ENCODE assay signal across 20 cellular contexts in genomic region chr1:61968869-61969268, GRCh38.
A peak's percentile ranks its signal among the peaks of the same experiment; 100 is the strongest.
DNase-seq lines count a peak whose midpoint lies in the region; ATAC-seq and TF ChIP-seq lines count a peak whose summit lies in the region.
"Had no signal": no experiment of that assay in that cellular context is flagged by ENCODE, and none has a peak within 500 bp of the region (broad histone marks: within the 10 kb centered on the region; RNA-seq: fewer than 3 reads in every experiment).

No MANE protein-coding gene starts in this region.

- H3K9me3 ChIP-seq in HEK293 (ENCODE audit: control insufficient read depth, insufficient read depth, low read depth, low read length): no peaks in the 10 kb centered on the region
- peaks cover 5% of the 10 kb centered on the region for H3K9me3 ChIP-seq in endodermal cell (ENCODE audit: control insufficient read depth, low read length)
- H3K9me3 ChIP-seq: A549; BLaER1 treated with 17β-estradiol and CSF1 and Interleukin-3, amounts not matched to agents 10 nM and 100 nM; Caco-2 had no signal

- DNase-seq in cerebellar cortex (ENCODE audit: low spot score) (peak; percentile 0), endodermal cell (no peak), mesothelial cell of epicardium (ENCODE audit: low spot score in 2 of 2, unreplicated experiment in 2 of 2) (no peak), midbrain (lab: John Stamatoyannopoulos, UW) (no peak)
- no peak for DNase-seq in naive thymus-derived CD8-positive, alpha-beta T cell
- DNase-seq in activated naive CD4-positive, alpha-beta T cell treated with Interleukin-2 at 50 U/mL for 16 hours: no peak
- DNase-seq: AML-193; Caco-2; Calu3; CD4-positive, alpha-beta T cell; CD8-positive, alpha-beta T cell; DMS79 treated with DMSO at 0.1 percent for 48 hours; GF-D8 had no signal

- 100% methylated on average over 1 of the region's 1 CpG; no CpG with 5 or more reads in 1 of the 2 experiments for WGBS in endodermal cell (ENCODE audit: insufficient coverage in 1 of 2, insufficient read length in 1 of 2), 2 experiments

- H3K27me3 Mint-ChIP-seq in endodermal cell (ENCODE audit: insufficient read depth): no peaks in the 10 kb centered on the region
- no peaks in the 10 kb centered on the region for H3K27me3 Mint-ChIP-seq in mesothelial cell of epicardium (ENCODE audit: low read depth)
- H3K27me3 Mint-ChIP-seq in naive thymus-derived CD8-positive, alpha-beta T cell: no peaks in the 10 kb centered on the region
- H3K27me3 Mint-ChIP-seq: B cell; CD4-positive, alpha-beta T cell had no signal

- no peak overlapping the region for H3K27ac ChIP-seq in HEK293 (ENCODE audit: extremely low read depth, low read depth, low read length)
- H3K27ac ChIP-seq in endodermal cell (ENCODE audit: low read depth, low read length): no peak overlapping the region
- H3K27ac ChIP-seq: 22Rv1; A549; BLaER1 treated with 17β-estradiol and CSF1 and Interleukin-3, amounts not matched to agents 10 nM and 100 nM; C4-2B had no signal

- H3K27ac Mint-ChIP-seq in endodermal cell: no peak overlapping the region
- peak overlapping the region; percentile 86 for H3K27ac Mint-ChIP-seq in mesothelial cell of epicardium
- no peak overlapping the region for H3K27ac Mint-ChIP-seq in naive thymus-derived CD8-positive, alpha-beta T cell
- H3K27ac Mint-ChIP-seq: B cell; CD4-positive, alpha-beta T cell; CD8-positive, alpha-beta T cell had no signal

- ATAC-seq in naive thymus-derived CD8-positive, alpha-beta T cell: no peak
- ATAC-seq in HG02798 (IDR thresholded peaks at IDR 0.05; ENCODE audit: poor library complexity, unreplicated experiment): no peak
- ATAC-seq: A549; CD8-positive, alpha-beta T cell had no signal

- peaks cover 16% of the 10 kb centered on the region for H3K36me3 Mint-ChIP-seq in endodermal cell (ENCODE audit: low read depth)
- H3K36me3 Mint-ChIP-seq in mesothelial cell of epicardium: peaks cover 17% of the 10 kb centered on the region
- H3K36me3 Mint-ChIP-seq in naive thymus-derived CD8-positive, alpha-beta T cell: peaks cover 0 to 32% (median 24%) of the 10 kb centered on the region in 3 donors

- H3K36me3 ChIP-seq in HEK293 (ENCODE audit: control insufficient read depth in 2 of 2, insufficient read depth in 1 of 2, low read length in 2 of 2) (no peaks in the 10 kb centered on the region; a peak in 1 of 3 replicates), endodermal cell (ENCODE audit: control insufficient read depth, insufficient read depth, low read length) (no peaks in the 10 kb centered on the region)
- H3K36me3 ChIP-seq: BLaER1 treated with 17β-estradiol and CSF1 and Interleukin-3, amounts not matched to agents 10 nM and 100 nM had no signal

- H3K4me3 Mint-ChIP-seq in endodermal cell (no peak overlapping the region), mesothelial cell of epicardium (no peak overlapping the region)
- no peak overlapping the region for H3K4me3 Mint-ChIP-seq in naive thymus-derived CD8-positive, alpha-beta T cell
- H3K4me3 Mint-ChIP-seq: B cell; CD4-positive, alpha-beta T cell; CD8-positive, alpha-beta T cell had no signal

- peaks cover 13% of the 10 kb centered on the region for H3K4me1 Mint-ChIP-seq in endodermal cell
- peaks cover 30% of the 10 kb centered on the region for H3K4me1 Mint-ChIP-seq in mesothelial cell of epicardium
- H3K4me1 Mint-ChIP-seq in naive thymus-derived CD8-positive, alpha-beta T cell: no peaks in the 10 kb centered on the region
- H3K4me1 Mint-ChIP-seq: B cell had no signal

- POLR2A ChIA-PET in HEK293 (lab: Yijun Ruan, JAX): no interaction called here
- POLR2A ChIA-PET in naive thymus-derived CD8-positive, alpha-beta T cell (lab: Charles Lee): no interaction called here

- H3K4me3 ChIP-seq in HEK293 (ENCODE audit: low read depth, low read length) (no peak overlapping the region), endodermal cell (ENCODE audit: low read length) (peak overlapping the region; percentile 9)
- H3K4me3 ChIP-seq: A549; BLaER1 treated with 17β-estradiol and CSF1 and Interleukin-3, amounts not matched to agents 10 nM and 100 nM had no signal

- no peaks in the 10 kb centered on the region for H3K4me1 ChIP-seq in HEK293 (ENCODE audit: control insufficient read depth, insufficient read depth, low read length)
- no peaks in the 10 kb centered on the region for H3K4me1 ChIP-seq in endodermal cell (ENCODE audit: control insufficient read depth, insufficient read depth, low read length)
- H3K4me1 ChIP-seq: A549; BLaER1 treated with 17β-estradiol and CSF1 and Interleukin-3, amounts not matched to agents 10 nM and 100 nM had no signal

- CTCF ChIA-PET in HEK293 (lab: Yijun Ruan, JAX): no interaction called here

- TF ChIP-seq CTCF in HEK293 (tag by site-specific recombination; IDR thresholded peaks at IDR 0.05): no peak
- no peak for TF ChIP-seq CTCF in endodermal cell (conservative IDR thresholded peaks at IDR 0.05)
- no peak for TF ChIP-seq CTCF in mesothelial cell of epicardium (IDR thresholded peaks at IDR 0.05; ENCODE audit: unreplicated experiment)

- peaks cover 6% of the 10 kb centered on the region for H3K9me3 Mint-ChIP-seq in endodermal cell
- H3K9me3 Mint-ChIP-seq in mesothelial cell of epicardium: peaks cover 6% of the 10 kb centered on the region
- peaks cover 0 to 6% (median 0%) of the 10 kb centered on the region in 9 donors for H3K9me3 Mint-ChIP-seq in naive thymus-derived CD8-positive, alpha-beta T cell

- no peak overlapping the region for H3K9ac ChIP-seq in endodermal cell (ENCODE audit: extremely low read depth, low read length, poor library complexity, severe bottlenecking)
- H3K9ac ChIP-seq: BLaER1 treated with 17β-estradiol and CSF1 and Interleukin-3, amounts not matched to agents 10 nM and 100 nM had no signal

- no peaks in the 10 kb centered on the region for H3K27me3 ChIP-seq in endodermal cell (ENCODE audit: control insufficient read depth, insufficient read depth, low read length, poor library complexity, severe bottlenecking)
- H3K27me3 ChIP-seq: BLaER1 treated with 17β-estradiol and CSF1 and Interleukin-3, amounts not matched to agents 10 nM and 100 nM had no signal

TF ChIP-seq in HEK293, 187 proteins besides CTCF, POLR2A, EP300 and RAD21:
- TF ChIP-seq BCL11A (tag by site-specific recombination; IDR thresholded peaks at IDR 0.05; ENCODE audit: low read depth) (no peak), ZNF146 (tag by site-specific recombination; IDR thresholded peaks at IDR 0.05) (peak; percentile 90), ZNF580 (tag by site-specific recombination; IDR thresholded peaks at IDR 0.05) (peak; percentile 69), ZXDB (tag by site-specific recombination; IDR thresholded peaks at IDR 0.05) (no peak), KLF10 (tag by site-specific recombination; IDR thresholded peaks at IDR 0.05) (no peak), ZNF658 (tag by site-specific recombination; IDR thresholded peaks at IDR 0.05) (no peak)
